Comparison of ENCODE assay signal across 11 cellular contexts in genomic region chr16:525123-525519, GRCh38. TPM values are rescaled to one million over a fixed set of nuclear protein-coding genes. Genes with fewer than 3 reads are reported as not detected.
DNase-seq lines count a peak whose midpoint lies in the region; ATAC-seq and TF ChIP-seq lines count a peak whose summit lies in the region.
"Had no signal": no experiment of that assay in that cellular context is flagged by ENCODE, and none has a peak within 500 bp of the region (broad histone marks: within the 10 kb centered on the region; RNA-seq: fewer than 3 reads in every experiment).

No MANE protein-coding gene starts in this region.

- H3K27ac ChIP-seq in OCI-LY1 (ENCODE audit: low read depth, low read length, poor library complexity, severe bottlenecking) (no peak overlapping the region), neural cell (ENCODE audit: low read length) (no peak overlapping the region)

- WGBS in lower leg skin, 2 donors: 73 to 88% methylated on average over 8 of the region's 8 CpGs

- H3K27me3 Mint-ChIP-seq in Caco-2 (ENCODE audit: insufficient read depth, unreplicated experiment) (no peaks in the 10 kb centered on the region), MCF 10A (ENCODE audit: insufficient read depth, unreplicated experiment) (no peaks in the 10 kb centered on the region)

- 0 out of 2 replicates have a peak, but pooled peaks cover 1% of the 10 kb centered on the region for H3K36me3 ChIP-seq in Caco-2 (ENCODE audit: control insufficient read depth, insufficient read depth, low read length)
- no peaks in the 10 kb centered on the region; the same call in 1 of the 2 replicates for H3K36me3 ChIP-seq in OCI-LY1 (ENCODE audit: insufficient read depth, low read length)
- H3K36me3 ChIP-seq in neural cell (ENCODE audit: insufficient read depth, low read length): peaks cover 4% of the 10 kb centered on the region

- TF ChIP-seq EP300 in neural cell (conservative IDR thresholded peaks at IDR 0.05; ENCODE audit: poor library complexity, severe bottlenecking): no peak

- no peak overlapping the region for H3K4me3 ChIP-seq in Caco-2 (ENCODE audit: low read depth, low read length)
- no peak overlapping the region for H3K4me3 ChIP-seq in OCI-LY1 (ENCODE audit: low read depth, low read length, poor library complexity, severe bottlenecking)
- H3K4me3 ChIP-seq in neural cell (ENCODE audit: low read length): no peak overlapping the region
- no peak overlapping the region for H3K4me3 ChIP-seq in lower leg skin (ENCODE audit: low read depth, poor library complexity, severe bottlenecking)

- H4K20me1 ChIP-seq in OCI-LY1 (ENCODE audit: insufficient read depth, low read length) (no peaks in the 10 kb centered on the region), neural cell (ENCODE audit: insufficient read depth) (no peaks in the 10 kb centered on the region)

- no peaks in the 10 kb centered on the region for H3K9me2 ChIP-seq in OCI-LY1 (ENCODE audit: low read depth, low read length)
- H3K9me2 ChIP-seq in neural cell (ENCODE audit: insufficient read depth, low read length): no peaks in the 10 kb centered on the region

- TF ChIP-seq CTCF in Caco-2 (IDR thresholded peaks at IDR 0.05; ENCODE audit: insufficient read depth in 1 of 2, low read depth in 1 of 2, low read length in 1 of 2, severe bottlenecking in 1 of 2, unreplicated experiment in 1 of 2) (no peak), OCI-LY1 (IDR thresholded peaks at IDR 0.05; ENCODE audit: low read length) (no peak), MCF 10A (IDR thresholded peaks at IDR 0.05; ENCODE audit: unreplicated experiment) (no peak), neural cell (IDR thresholded peaks at IDR 0.05; ENCODE audit: poor library complexity, severe bottlenecking) (no peak), lower leg skin (IDR thresholded peaks at IDR 0.05) (no peak)

- H2AFZ ChIP-seq in OCI-LY1 (ENCODE audit: low read length): no peak overlapping the region
- no peak overlapping the region for H2AFZ ChIP-seq in neural cell (ENCODE audit: low read depth, low read length)

- H3K9me3 Mint-ChIP-seq in Caco-2 (ENCODE audit: unreplicated experiment): no peaks in the 10 kb centered on the region
- H3K9me3 Mint-ChIP-seq in MCF 10A (ENCODE audit: unreplicated experiment): no peaks in the 10 kb centered on the region

- DNase-seq in Caco-2 (no peak), MCF 10A (ENCODE audit: unreplicated experiment) (no peak), lower leg skin (ENCODE audit: low spot score in 2 of 2) (no peak), amygdala (lab: John Stamatoyannopoulos, UW) (no peak), NCI-H1092 (lab: John Stamatoyannopoulos, UW) (no peak)
- DNase-seq: GDM1, NCI-H510A treated with DMSO at 0.1 percent for 48 hours, right cardiac atrium had no signal

- no peak for TF ChIP-seq RAD21 in neural cell (conservative IDR thresholded peaks at IDR 0.05)

- no peak for ATAC-seq in GM19397 (IDR thresholded peaks at IDR 0.05; ENCODE audit: unreplicated experiment)
- ATAC-seq: right cardiac atrium had no signal

- H3K4me1 Mint-ChIP-seq in Caco-2 (ENCODE audit: low read depth, unreplicated experiment) (no peaks in the 10 kb centered on the region), MCF 10A (ENCODE audit: insufficient read depth, unreplicated experiment) (peaks cover 8% of the 10 kb centered on the region)

- intact Hi-C loops in Caco-2 (cut with micrococcal nuclease; ENCODE audit: unreplicated experiment): loop anchor here (5.0 kb wide), 1 partner anchor 62 kb away; no protein-coding TSS in a partner anchor
- intact Hi-C loops in MCF 10A (cut with micrococcal nuclease): loop anchor here (1.0 to 10.0 kb wide), 2 partner anchors 100 to 133 kb away; partner anchors contain the start of gene RAB11FIP3
- intact Hi-C loops in lower leg skin (cut with DNase I; ENCODE audit: low total_unique reads): no loop called here

- no peak for TF ChIP-seq POLR2A in lower leg skin (IDR thresholded peaks at IDR 0.05)

- no peak overlapping the region for H3K27ac Mint-ChIP-seq in Caco-2 (ENCODE audit: unreplicated experiment)
- peak overlapping the region; percentile 89 for H3K27ac Mint-ChIP-seq in MCF 10A (ENCODE audit: low read depth, unreplicated experiment)

- peaks cover 9% of the 10 kb centered on the region for H3K4me1 ChIP-seq in Caco-2
- peaks cover 30% of the 10 kb centered on the region for H3K4me1 ChIP-seq in OCI-LY1 (ENCODE audit: insufficient read depth, low read length, severe bottlenecking)

- H3K27me3 ChIP-seq in Caco-2 (replicated peaks; ENCODE audit: control insufficient read depth, insufficient read depth, low read length) (no peaks in the 10 kb centered on the region), OCI-LY1 (ENCODE audit: insufficient read depth, low read length) (no peaks in the 10 kb centered on the region), neural cell (ENCODE audit: insufficient read depth, low read depth, low read length) (no peaks in the 10 kb centered on the region)

- H3K9me3 ChIP-seq in Caco-2: no peaks in the 10 kb centered on the region
- H3K9me3 ChIP-seq in OCI-LY1 (ENCODE audit: low read length): no peaks in the 10 kb centered on the region
- H3K9me3 ChIP-seq in neural cell (ENCODE audit: low read length): no peaks in the 10 kb centered on the region

- H3F3A ChIP-seq in OCI-LY1 (ENCODE audit: insufficient read depth, low read length) (no peaks in the 10 kb centered on the region), neural cell (ENCODE audit: insufficient read depth, low read length, poor library complexity, severe bottlenecking) (no peaks in the 10 kb centered on the region)

- H3K4me2 ChIP-seq in OCI-LY1 (ENCODE audit: low read length) (peak overlapping the region; percentile 93; the same call in 1 of the 2 replicates), neural cell (ENCODE audit: low read length) (no peak overlapping the region)

- H3K9ac ChIP-seq in OCI-LY1 (ENCODE audit: low read length) (no peak overlapping the region; the same call in 1 of the 2 replicates), neural cell (ENCODE audit: low read length) (no peak overlapping the region)

- POLR2A ChIA-PET in Caco-2 (lab: Charles Lee): no interaction called here
- POLR2A ChIA-PET in MCF 10A (lab: Yijun Ruan, JAX): interaction anchor here (0.5 to 3.4 kb wide), 11 partner anchors 8 to 216 kb away, joined by 3 to 40 read pairs (median 4); partner anchors contain the start of genes CIAO3, DECR2, RAB11FIP3 and RHOT2

- H3K4me3 Mint-ChIP-seq in Caco-2 (ENCODE audit: unreplicated experiment) (peak overlapping the region; percentile 72), MCF 10A (ENCODE audit: unreplicated experiment) (peak overlapping the region; percentile 85)

- H3K36me3 Mint-ChIP-seq in Caco-2 (ENCODE audit: insufficient read depth, unreplicated experiment) (peaks cover 36% of the 10 kb centered on the region), MCF 10A (ENCODE audit: insufficient read depth, unreplicated experiment) (peaks cover 32% of the 10 kb centered on the region)

- BruUV-seq in Caco-2 (replicated peaks; lab: Mats Ljungman, UMichigan) (no TSS peak), MCF 10A (replicated peaks; lab: Mats Ljungman, UMichigan) (no TSS peak)

- H3K79me2 ChIP-seq in OCI-LY1 (ENCODE audit: insufficient read depth, low read length) (peaks cover 12% of the 10 kb centered on the region), neural cell (replicated peaks; ENCODE audit: insufficient read depth, low read length) (peaks cover 16% of the 10 kb centered on the region)

- CTCF ChIA-PET in Caco-2 (lab: Charles Lee): no interaction called here
- CTCF ChIA-PET in MCF 10A (lab: Yijun Ruan, JAX): interaction anchor here (0.9 to 1.3 kb wide), 2 partner anchors 98 to 101 kb away, joined by 3 to 6 read pairs; no protein-coding TSS in a partner anchor

TF ChIP-seq in neural cell, 6 proteins besides CTCF, POLR2A, EP300 and RAD21:
- TF ChIP-seq POLR2AphosphoS5 (IDR thresholded peaks at IDR 0.05) (peak; percentile 28), TAF1 (IDR thresholded peaks at IDR 0.05; ENCODE audit: low read depth) (no peak), SMC3 (conservative IDR thresholded peaks at IDR 0.05; ENCODE audit: poor library complexity) (no peak)

RNA-seq across cellular contexts. Expression of gene CAPN15, which starts 2.4 kb away (rescaled TPM):
- total RNA-seq in Caco-2 (2022) (85.3 and 87.9 TPM in 2 replicates), MCF 10A (2022) (68.2 and 81.1 TPM in 2 replicates), lower leg skin (10 to 100 TPM; 80.8 to 95.5 (median 84.6) TPM)
- polyA plus RNA-seq in neural cell: 11.5 and 15.6 TPM in 2 replicates
- polyA minus RNA-seq in neural cell: 19.0 and 21.2 TPM in 2 replicates

RNA-seq across cellular contexts. Expression of gene PRR35, which starts 35.1 kb away (rescaled TPM):
- total RNA-seq in Caco-2 (2022) (0.14 TPM in 1 of 2 replicates, not detected in the other), MCF 10A (2022) (not detected in 2 replicates), lower leg skin (not detected)
- not detected in 2 replicates for polyA plus RNA-seq in neural cell
- polyA minus RNA-seq in neural cell: not detected in 2 replicates
- total RNA-seq: right cardiac atrium had no signal
- polyA plus RNA-seq: right cardiac atrium had no signal

RNA-seq across cellular contexts. Expression of gene NHLRC4, which starts 41.7 kb away (rescaled TPM):
- not detected in 2 replicates for total RNA-seq in Caco-2 (2022)
- not detected in 2 replicates for total RNA-seq in MCF 10A (2022)
- polyA plus RNA-seq in neural cell: not detected in 2 replicates
- polyA minus RNA-seq in neural cell: not detected in 2 replicates
- 1 to 10 TPM in 1 of 4 donors, under 1 TPM in 3; 0.49 to 1.0 (median 0.57) TPM for total RNA-seq in lower leg skin

RNA-seq across cellular contexts. Expression of gene PIGQ, which starts 44.6 kb away (rescaled TPM):
- total RNA-seq in Caco-2 (2022) (45.3 and 45.8 TPM in 2 replicates), MCF 10A (2022) (45.6 and 47.4 TPM in 2 replicates), lower leg skin (10 to 100 TPM; 33.2 to 46.1 (median 43.5) TPM)
- polyA plus RNA-seq in neural cell: 69.2 and 78.8 TPM in 2 replicates
- 29.6 and 39.7 TPM in 2 replicates for polyA minus RNA-seq in neural cell
